Comparison of ENCODE assay signal across 11 cellular contexts in genomic region chr16:68246671-68247070, GRCh38. TPM values are rescaled to one million over a fixed set of nuclear protein-coding genes. Genes with fewer than 3 reads are reported as not detected.
A peak's percentile ranks its signal among the peaks of the same experiment; 100 is the strongest.
DNase-seq lines count a peak whose midpoint lies in the region; ATAC-seq, FAIRE-seq and TF ChIP-seq lines count a peak whose summit lies in the region.
"Had no signal": no experiment of that assay in that cellular context is flagged by ENCODE, and none has a peak within 500 bp of the region (broad histone marks: within the 10 kb centered on the region; RNA-seq: fewer than 3 reads in every experiment).

No MANE protein-coding gene starts in this region.

- peak overlapping the region; percentile 99 for H3K4me3 Mint-ChIP-seq in effector memory CD8-positive, alpha-beta T cell
- H3K4me3 Mint-ChIP-seq in osteocyte (ENCODE audit: unreplicated experiment) (peak overlapping the region; percentile 99), glutamatergic neuron (ENCODE audit: unreplicated experiment) (no peak overlapping the region)

- in situ Hi-C loops in Caki2 (cut with HindIII; ENCODE audit: low pct_unique_long_range_greater_than_20kb, low sequenced_read_pairs): no loop called here

- no peak for TF ChIP-seq POLR2A in NB4 (IDR thresholded peaks at IDR 0.05; ENCODE audit: extremely low read depth, insufficient read length)

- peaks cover 14 to 22% of the 10 kb centered on the region in 2 donors for H3K4me1 Mint-ChIP-seq in effector memory CD8-positive, alpha-beta T cell (ENCODE audit: low read depth in 2 of 2)
- H3K4me1 Mint-ChIP-seq in osteocyte (ENCODE audit: unreplicated experiment) (peaks cover 24% of the 10 kb centered on the region), glutamatergic neuron (ENCODE audit: low read depth, unreplicated experiment) (peaks cover 2% of the 10 kb centered on the region)

- DNase-seq in Caki2 (ENCODE audit: low read depth): peak; percentile 46
- DNase-seq in NB4 (ENCODE audit: low read depth): peak; percentile 14
- DNase-seq in effector memory CD8-positive, alpha-beta T cell: no peak
- no peak for DNase-seq in osteocyte (ENCODE audit: extremely low spot score, unreplicated experiment)
- no peak for DNase-seq in iPS-NIHi7 (ENCODE audit: extremely low spot score)
- DNase-seq in glutamatergic neuron: no peak
- no peak for DNase-seq in D721Med (ENCODE audit: insufficient read length, low spot score)
- DNase-seq: activated CD4-positive, alpha-beta T cell treated with anti-CD3 and anti-CD28 coated beads for 1 hour; hippocampal formation; NCI-H774 had no signal

- no peak for FAIRE-seq in D721Med (lab: Jason Lieb, UNC)

- H3K36me3 Mint-ChIP-seq in effector memory CD8-positive, alpha-beta T cell (ENCODE audit: insufficient read depth): peaks cover 36% of the 10 kb centered on the region
- H3K36me3 Mint-ChIP-seq in osteocyte (ENCODE audit: unreplicated experiment) (peaks cover 11% of the 10 kb centered on the region), glutamatergic neuron (ENCODE audit: unreplicated experiment) (no peaks in the 10 kb centered on the region)

- H3K27me3 Mint-ChIP-seq in effector memory CD8-positive, alpha-beta T cell: no peaks in the 10 kb centered on the region
- H3K27me3 Mint-ChIP-seq in osteocyte (ENCODE audit: unreplicated experiment) (no peaks in the 10 kb centered on the region), glutamatergic neuron (ENCODE audit: unreplicated experiment) (peaks cover 8% of the 10 kb centered on the region)

- no peak overlapping the region for H3K27ac Mint-ChIP-seq in effector memory CD8-positive, alpha-beta T cell
- H3K27ac Mint-ChIP-seq in osteocyte (ENCODE audit: unreplicated experiment) (no peak overlapping the region), glutamatergic neuron (ENCODE audit: unreplicated experiment) (no peak overlapping the region)

- no peaks in the 10 kb centered on the region for H3K9me3 Mint-ChIP-seq in effector memory CD8-positive, alpha-beta T cell
- H3K9me3 Mint-ChIP-seq in osteocyte (ENCODE audit: unreplicated experiment): no peaks in the 10 kb centered on the region
- peaks cover 6% of the 10 kb centered on the region for H3K9me3 Mint-ChIP-seq in glutamatergic neuron (ENCODE audit: unreplicated experiment)

- H3K4me3 ChIP-seq in NB4 (ENCODE audit: low read depth, low read length): no peak overlapping the region

- no peak for ATAC-seq in effector memory CD8-positive, alpha-beta T cell (replicated peaks)
- ATAC-seq in GM21576 (IDR thresholded peaks at IDR 0.05; ENCODE audit: unreplicated experiment): no peak

- no peak for TF ChIP-seq CTCF in NB4 (IDR thresholded peaks at IDR 0.05; ENCODE audit: low read depth, low read length)
- TF ChIP-seq CTCF in osteocyte (IDR thresholded peaks at IDR 0.05): no peak
- no peak for TF ChIP-seq CTCF in glutamatergic neuron (IDR thresholded peaks at IDR 0.05; ENCODE audit: partially characterized antibody, unreplicated experiment)
- TF ChIP-seq CTCF in D721Med (IDR thresholded peaks at IDR 0.05; ENCODE audit: insufficient read depth, missing control alignments): no peak

RNA-seq across cellular contexts. Expression of gene PLA2G15, which starts 1.5 kb away (rescaled TPM):
- 43.0 and 61.5 TPM in 2 replicates for total RNA-seq in Caki2 (2014; rRNA removed; shearing (Covaris generic); ENCODE audit: low replicate concordance)
- total RNA-seq in osteocyte (25.9 and 27.9 TPM in 2 replicates), glutamatergic neuron (ENCODE audit: unreplicated experiment) (11.9 TPM)

RNA-seq across cellular contexts. Expression of gene ESRP2, which starts 10.7 kb away (rescaled TPM):
- not detected in 2 replicates for total RNA-seq in Caki2 (2014; rRNA removed; shearing (Covaris generic); ENCODE audit: low replicate concordance)
- 0.16 and 0.24 TPM in 2 replicates for total RNA-seq in osteocyte
- not detected for total RNA-seq in glutamatergic neuron (ENCODE audit: unreplicated experiment)

RNA-seq across cellular contexts. Expression of gene SLC7A6, which starts 17.7 kb away (rescaled TPM):
- 13.9 and 21.4 TPM in 2 replicates for total RNA-seq in Caki2 (2014; rRNA removed; shearing (Covaris generic); ENCODE audit: low replicate concordance)
- total RNA-seq in osteocyte: 50.7 and 52.9 TPM in 2 replicates
- 78.1 TPM for total RNA-seq in glutamatergic neuron (ENCODE audit: unreplicated experiment)

Comparison
In these comparisons a context has a peak if more than half of its experiments do, and no peak if none do; other contexts are left out.
1. DNase-seq: peak in Caki2 (single experiment) and NB4 (single experiment); none in effector memory CD8-positive, alpha-beta T cell (0 of 3), osteocyte (single experiment), iPS-NIHi7 (single experiment), glutamatergic neuron (single experiment) and D721Med (single experiment).